17 cellular contexts compared by ENCODE assay signal in the genomic region with DNA sequence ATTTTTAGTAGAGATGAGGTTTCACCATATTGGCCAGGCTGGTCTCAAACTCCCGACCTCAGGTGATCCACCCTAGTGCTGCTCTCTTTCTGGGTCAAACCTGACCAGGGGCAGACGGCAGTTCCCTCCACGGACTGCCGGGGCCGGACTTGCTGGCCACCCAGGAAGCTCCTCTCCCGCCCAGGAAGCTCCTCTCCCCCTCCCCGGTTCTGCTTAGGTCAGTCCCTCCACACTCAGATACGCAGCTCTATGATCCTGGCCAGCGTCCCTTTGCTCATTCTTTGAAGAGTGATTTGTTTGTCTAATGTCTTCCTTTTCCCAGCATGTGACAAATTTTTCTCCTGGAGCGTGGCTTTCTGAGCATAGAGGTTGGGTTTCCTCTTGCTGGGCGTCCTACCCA.
"Had no signal": no experiment of that assay in that cellular context is flagged by ENCODE, and none has a peak within 500 bp of the region (broad histone marks: within the 10 kb centered on the region; RNA-seq: fewer than 3 reads in every experiment).

No MANE protein-coding gene starts in this region.

- H3K9me3 ChIP-seq: left ventricle myocardium inferior, vagina had no signal

- H3K4me3 ChIP-seq: dorsolateral prefrontal cortex, heart left ventricle, left ventricle myocardium inferior, vagina had no signal

- H3K27ac ChIP-seq: brain microvascular endothelial cell, dorsolateral prefrontal cortex, foreskin keratinocyte, heart left ventricle, left ventricle myocardium inferior, vagina had no signal

- H3K27me3 ChIP-seq: brain microvascular endothelial cell, foreskin keratinocyte, vagina had no signal

- H3K4me1 ChIP-seq: foreskin keratinocyte, heart left ventricle, left ventricle myocardium inferior, vagina had no signal

- ATAC-seq: activated CD4-positive, CD25-positive, alpha-beta regulatory T cell treated with anti-CD3 and anti-CD28 coated beads, Interleukin-2, amount 50 U/mL, for 24 hours; foreskin keratinocyte; heart left ventricle; T-helper 17 cell had no signal

- DNase-seq: activated CD4-positive, alpha-beta T cell treated with anti-CD3 and anti-CD28 coated beads, Interleukin-2, amount 50 U/mL, for 4 hours; amygdala; brain microvascular endothelial cell; cerebellar nuclear complex; foreskin keratinocyte; left ventricle myocardium inferior; nephron progenitor cell; stimulated activated CD4-positive, alpha-beta T cell treated with anti-CD3 and anti-CD28 coated beads, Interleukin-2, amount 100 ng/mL, for 48 hours; T-helper 17 cell had no signal

- H3K4me3 Mint-ChIP-seq: activated naive CD4-positive, alpha-beta T cell treated with anti-CD3 and anti-CD28 coated beads, Interleukin-2, amount 50 U/mL, for 24 hours; activated T-helper 1 cell treated with anti-CD3 and anti-CD28 coated beads, Interleukin-12 subunit alpha, Interleukin-12 subunit beta, Interleukin-2, Interleukin-4 antibody, amounts not matched to agents 30 ng/mL and 10 ng/mL and 1 ng/mL, durations not matched to agents 14 hours and 24 hours and 36 hours; memory B cell; nephron progenitor cell; stimulated activated naive CD8-positive, alpha-beta T cell treated with anti-CD3 and anti-CD28 coated beads, Interleukin-15, Interleukin-2, amounts not matched to agents 100 ng/mL and 50 ng/mL, for 24 hours; T-helper 17 cell had no signal

- H3K36me3 Mint-ChIP-seq: activated naive CD4-positive, alpha-beta T cell treated with anti-CD3 and anti-CD28 coated beads, Interleukin-2, amount 50 U/mL, for 24 hours had no signal

- H3K27ac Mint-ChIP-seq: activated naive CD4-positive, alpha-beta T cell treated with anti-CD3 and anti-CD28 coated beads, Interleukin-2, amount 50 U/mL, for 24 hours; activated T-helper 1 cell treated with anti-CD3 and anti-CD28 coated beads, Interleukin-12 subunit alpha, Interleukin-12 subunit beta, Interleukin-2, Interleukin-4 antibody, amounts not matched to agents 30 ng/mL and 10 ng/mL and 1 ng/mL, durations not matched to agents 14 hours and 24 hours and 36 hours; memory B cell; nephron progenitor cell; stimulated activated naive CD8-positive, alpha-beta T cell treated with anti-CD3 and anti-CD28 coated beads, Interleukin-15, Interleukin-2, amounts not matched to agents 100 ng/mL and 50 ng/mL, for 24 hours; T-helper 17 cell had no signal

- H3K36me3 ChIP-seq: brain microvascular endothelial cell, heart left ventricle, left ventricle myocardium inferior, vagina had no signal

- H3K4me1 Mint-ChIP-seq: activated naive CD4-positive, alpha-beta T cell treated with anti-CD3 and anti-CD28 coated beads, Interleukin-2, amount 50 U/mL, for 24 hours; memory B cell had no signal

- H3K9me3 Mint-ChIP-seq: activated naive CD4-positive, alpha-beta T cell treated with anti-CD3 and anti-CD28 coated beads, Interleukin-2, amount 50 U/mL, for 24 hours; activated T-helper 1 cell treated with anti-CD3 and anti-CD28 coated beads, Interleukin-12 subunit alpha, Interleukin-12 subunit beta, Interleukin-2, Interleukin-4 antibody, amounts not matched to agents 30 ng/mL and 10 ng/mL and 1 ng/mL, durations not matched to agents 14 hours and 24 hours and 36 hours; nephron progenitor cell; stimulated activated naive CD8-positive, alpha-beta T cell treated with anti-CD3 and anti-CD28 coated beads, Interleukin-15, Interleukin-2, amounts not matched to agents 100 ng/mL and 50 ng/mL, for 24 hours had no signal
